In the genomic region with DNA sequence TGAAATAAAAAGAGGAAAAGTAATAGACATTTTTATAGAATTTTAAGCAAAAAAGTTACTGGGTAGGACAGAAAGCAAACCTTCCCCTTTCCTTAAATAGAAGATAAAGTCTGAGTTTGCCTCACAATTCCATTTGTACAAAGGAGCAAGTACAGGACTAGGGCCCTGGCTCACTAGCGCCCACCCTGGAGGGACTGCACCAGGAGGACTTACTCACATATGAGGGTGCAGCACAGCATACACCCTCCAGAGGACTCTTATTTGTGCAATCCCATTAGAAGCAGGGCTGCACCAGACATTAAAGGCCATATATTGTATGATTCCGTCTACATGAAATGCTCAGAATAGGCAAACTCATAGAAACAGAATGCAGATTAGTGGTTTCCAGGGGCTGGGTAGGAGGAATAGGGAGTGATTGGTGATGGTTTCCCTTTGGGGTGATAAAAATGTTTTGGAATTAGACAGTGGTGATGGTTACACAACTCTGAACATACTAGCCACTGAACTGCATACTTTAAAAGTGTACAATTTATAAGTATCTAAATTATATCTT, we compare ENCODE assay signal across 11 cellular contexts. TPM values are rescaled to one million over a fixed set of nuclear protein-coding genes. Genes with fewer than 3 reads are reported as not detected.
DNase-seq lines count a peak whose midpoint lies in the region; ATAC-seq, FAIRE-seq and TF ChIP-seq lines count a peak whose summit lies in the region.
"Had no signal": no experiment of that assay in that cellular context is flagged by ENCODE, and none has a peak within 500 bp of the region (broad histone marks: within the 10 kb centered on the region; RNA-seq: fewer than 3 reads in every experiment).

No MANE protein-coding gene starts in this region.

- H3K4me3 Mint-ChIP-seq in activated T-cell treated with anti-CD3 and anti-CD28 coated beads, Interleukin-2, amount 50 U/mL, for 24 hours = no peak overlapping the region
- H3K4me3 Mint-ChIP-seq in astrocyte (ENCODE audit: unreplicated experiment) = no peak overlapping the region

- H3K27ac ChIP-seq in astrocyte (ENCODE audit: low read depth, low read length) (no peak overlapping the region), neutrophil (peak overlapping the region; percentile 78)
- H3K27ac ChIP-seq: SJSA1 had no signal

- H3K4me1 ChIP-seq in astrocyte (ENCODE audit: insufficient read depth, low read length) (peaks cover 11% of the 10 kb centered on the region), neutrophil (ENCODE audit: control insufficient read depth in 1 of 2, insufficient read depth in 1 of 2, low read depth in 1 of 2, low read length in 1 of 2) (peaks cover 61 to 66% of the 10 kb centered on the region in 2 experiments)

- peaks cover 56% of the 10 kb centered on the region for H4K20me1 ChIP-seq in astrocyte (ENCODE audit: insufficient read depth, low read length)

- H3K27me3 ChIP-seq in astrocyte (ENCODE audit: insufficient read depth, low read length) (no peaks in the 10 kb centered on the region), neutrophil (no peaks in the 10 kb centered on the region)
- H3K27me3 ChIP-seq: SJSA1 had no signal

- peaks cover 78% of the 10 kb centered on the region for H3K4me1 Mint-ChIP-seq in activated T-cell treated with anti-CD3 and anti-CD28 coated beads, Interleukin-2, amount 50 U/mL, for 24 hours (ENCODE audit: low read depth)
- H3K4me1 Mint-ChIP-seq in astrocyte (ENCODE audit: low read depth, unreplicated experiment) = peaks cover 30% of the 10 kb centered on the region

- no peak overlapping the region for H2AFZ ChIP-seq in astrocyte (ENCODE audit: low read depth, low read length)

- no peak overlapping the region for H3K4me2 ChIP-seq in astrocyte (ENCODE audit: low read length)

- no peaks in the 10 kb centered on the region for H3K27me3 Mint-ChIP-seq in activated T-cell treated with anti-CD3 and anti-CD28 coated beads, Interleukin-2, amount 50 U/mL, for 24 hours
- no peaks in the 10 kb centered on the region for H3K27me3 Mint-ChIP-seq in astrocyte (ENCODE audit: low read depth, unreplicated experiment)

- H3K4me3 ChIP-seq in astrocyte (ENCODE audit: insufficient read depth, low read depth, low read length) = no peak overlapping the region
- no peak overlapping the region for H3K4me3 ChIP-seq in neutrophil (ENCODE audit: low read depth in 1 of 2, low read length in 1 of 2)
- H3K4me3 ChIP-seq: SJSA1 had no signal

- peaks cover 81% of the 10 kb centered on the region for H3K36me3 Mint-ChIP-seq in activated T-cell treated with anti-CD3 and anti-CD28 coated beads, Interleukin-2, amount 50 U/mL, for 24 hours (ENCODE audit: low read depth)
- H3K36me3 Mint-ChIP-seq in astrocyte (ENCODE audit: low read depth, unreplicated experiment) = peaks cover 8% of the 10 kb centered on the region

- no peak overlapping the region for H3K9ac ChIP-seq in astrocyte (ENCODE audit: low read length)

- TF ChIP-seq CTCF in LNCAP (IDR thresholded peaks at IDR 0.05) = peak; percentile 22; the same call in 1 of the 2 replicates
- TF ChIP-seq CTCF in astrocyte (IDR thresholded peaks at IDR 0.05; ENCODE audit: insufficient read depth, low read depth, low read length) = peak; percentile 16
- TF ChIP-seq CTCF in neutrophil (IDR thresholded peaks at IDR 0.05) = no peak

- peak overlapping the region; percentile 26 for H3K27ac Mint-ChIP-seq in activated T-cell treated with anti-CD3 and anti-CD28 coated beads, Interleukin-2, amount 50 U/mL, for 24 hours
- no peak overlapping the region for H3K27ac Mint-ChIP-seq in astrocyte (ENCODE audit: unreplicated experiment)

- no peak for FAIRE-seq in astrocyte (lab: Jason Lieb, UNC)
- FAIRE-seq: small intestine had no signal

- DNase-seq in activated T-cell treated with anti-CD3 and anti-CD28 coated beads, Interleukin-2, amount 50 U/mL, for 24 hours = no peak
- DNase-seq in activated T-cell treated with anti-CD3 and anti-CD28 coated beads for 4 hours (no peak), astrocyte (ENCODE audit: low read depth) (no peak), dermis blood vessel endothelial cell (no peak), retina (no peak)
- DNase-seq: small intestine, trophoblast cell had no signal

- H3K36me3 ChIP-seq in astrocyte (ENCODE audit: insufficient read depth, low read length) = peaks cover 23% of the 10 kb centered on the region
- peaks cover 33% of the 10 kb centered on the region for H3K36me3 ChIP-seq in neutrophil

- H3K9me3 Mint-ChIP-seq in activated T-cell treated with anti-CD3 and anti-CD28 coated beads, Interleukin-2, amount 50 U/mL, for 24 hours = no peaks in the 10 kb centered on the region
- no peaks in the 10 kb centered on the region for H3K9me3 Mint-ChIP-seq in astrocyte (ENCODE audit: unreplicated experiment)

- H3K9me3 ChIP-seq in astrocyte (ENCODE audit: insufficient read depth, low read depth, low read length) (no peaks in the 10 kb centered on the region), neutrophil (no peaks in the 10 kb centered on the region)
- H3K9me3 ChIP-seq: SJSA1 had no signal

- H3K79me2 ChIP-seq in astrocyte (ENCODE audit: insufficient read depth, low read length) = peaks cover 72% of the 10 kb centered on the region

- ATAC-seq in HG03520 (IDR thresholded peaks at IDR 0.05; ENCODE audit: unreplicated experiment) = no peak

RNA-seq across cellular contexts. Expression of a gene that starts 4.5 kb away (rescaled TPM):
- 120 and 132 TPM in 2 replicates for total RNA-seq in astrocyte
- 40.7 and 50.8 TPM in 2 replicates for total RNA-seq in dermis blood vessel endothelial cell

RNA-seq across cellular contexts. Expression of a gene that starts 56.4 kb away (rescaled TPM):
- total RNA-seq in astrocyte (73.1 and 73.5 TPM in 2 replicates), dermis blood vessel endothelial cell (93.8 and 115 TPM in 2 replicates)

RNA-seq across cellular contexts. Expression of a gene that starts 59.1 kb away (rescaled TPM):
- total RNA-seq in astrocyte (39.8 and 48.9 TPM in 2 replicates), dermis blood vessel endothelial cell (55.7 and 67.2 TPM in 2 replicates)
